8 cellular contexts compared by ENCODE assay signal in the genomic region with DNA sequence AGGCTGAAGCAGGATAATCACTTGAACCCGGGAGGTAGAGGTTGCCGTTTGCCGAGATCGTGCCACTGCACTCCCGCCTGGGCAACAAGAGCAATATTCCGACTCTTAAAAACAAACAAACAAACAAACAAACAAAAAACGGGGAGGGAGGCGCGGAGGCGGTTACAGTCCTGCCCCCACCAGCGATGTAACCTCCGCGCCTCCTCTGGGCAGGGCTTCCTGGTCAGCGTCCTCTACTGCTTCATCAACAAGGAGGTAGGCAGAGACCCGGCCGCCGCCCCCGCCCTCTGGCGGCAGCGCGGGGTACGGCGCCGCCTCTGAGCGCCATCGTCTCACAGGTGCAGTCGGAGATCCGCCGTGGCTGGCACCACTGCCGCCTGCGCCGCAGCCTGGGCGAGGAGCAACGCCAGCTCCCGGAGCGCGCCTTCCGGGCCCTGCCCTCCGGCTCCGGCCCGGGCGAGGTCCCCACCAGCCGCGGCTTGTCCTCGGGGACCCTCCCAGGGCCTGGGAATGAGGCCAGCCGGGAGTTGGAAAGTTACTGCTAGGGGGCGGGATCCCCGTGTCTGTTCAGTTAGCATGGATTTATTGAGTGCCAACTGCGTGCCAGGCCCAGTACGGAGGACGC. TPM values are rescaled to one million over a fixed set of nuclear protein-coding genes. Genes with fewer than 3 reads are reported as not detected.
DNase-seq lines count a peak whose midpoint lies in the region; ATAC-seq and TF ChIP-seq lines count a peak whose summit lies in the region.

No MANE protein-coding gene starts in this region.

- in situ Hi-C loops in Panc1 (cut with HindIII; ENCODE audit: low pct_unique_long_range_greater_than_20kb, low sequenced_read_pairs), result no loop called here

- H3K4me3 ChIP-seq in Karpas-422 (ENCODE audit: low read length), result peak overlapping the region; percentile 39; the same call in 1 of the 2 replicates
- H3K4me3 ChIP-seq in Panc1 (ENCODE audit: low read depth in 2 of 2, low read length in 2 of 2), result peak overlapping the region; percentile 37 to 54
- peak overlapping the region in 3 of 4 experiments; percentile 31 to 50 (median 31) for H3K4me3 ChIP-seq in fibroblast of lung (replicated peaks in 1 of 4; ENCODE audit: control extremely low read depth in 1 of 4, insufficient read depth in 1 of 4, low read depth in 3 of 4, low read length in 4 of 4)

- no TSS peak for BruUV-seq in Panc1 (replicated peaks; lab: Mats Ljungman, UMichigan)

- no peaks in the 10 kb centered on the region for H3K9me3 ChIP-seq in Karpas-422 (ENCODE audit: low read length)
- H3K9me3 ChIP-seq in Panc1 (ENCODE audit: control insufficient read depth, insufficient read depth, low read depth, low read length), result no peaks in the 10 kb centered on the region
- no peaks in the 10 kb centered on the region for H3K9me3 ChIP-seq in fibroblast of lung (ENCODE audit: control insufficient read depth, insufficient read depth, low read depth, low read length)

- no peaks in the 10 kb centered on the region for H3K79me2 ChIP-seq in Karpas-422 (ENCODE audit: low read length)
- no peaks in the 10 kb centered on the region for H3K79me2 ChIP-seq in fibroblast of lung (ENCODE audit: control insufficient read depth, insufficient read depth, low read length)

- H3K9me3 Mint-ChIP-seq in activated T-helper 17 cell treated with anti-CD3 and anti-CD28 coated beads, Interleukin-2, amount 50 U/mL, for 72 hours, result no peaks in the 10 kb centered on the region
- no peaks in the 10 kb centered on the region for H3K9me3 Mint-ChIP-seq in naive thymus-derived CD8-positive, alpha-beta T cell
- no peaks in the 10 kb centered on the region for H3K9me3 Mint-ChIP-seq in stimulated activated naive B cell treated with anti-CD40 and anti-IgM and Interleukin-4, amounts not matched to agents 10 μg/mL and 1 μg/mL and 100 μg/mL, for 72 hours

- intact Hi-C loops in Panc1 (cut with micrococcal nuclease; ENCODE audit: unreplicated experiment), result no loop called here

- H3K9ac ChIP-seq in Karpas-422 (ENCODE audit: low read length) (peak overlapping the region; percentile 57), fibroblast of lung (ENCODE audit: insufficient read depth, low read length) (no peak overlapping the region)

- H3K27me3 ChIP-seq in Karpas-422 (ENCODE audit: low read length) (no peaks in the 10 kb centered on the region), Panc1 (ENCODE audit: control insufficient read depth, insufficient read depth, low read length) (no peaks in the 10 kb centered on the region), fibroblast of lung (ENCODE audit: control insufficient read depth, insufficient read depth, low read length) (peaks cover 11% of the 10 kb centered on the region)

- H3K36me3 Mint-ChIP-seq in activated T-helper 17 cell treated with anti-CD3 and anti-CD28 coated beads, Interleukin-2, amount 50 U/mL, for 72 hours (ENCODE audit: low read depth), result peaks cover 37% of the 10 kb centered on the region
- H3K36me3 Mint-ChIP-seq in naive thymus-derived CD8-positive, alpha-beta T cell, result peaks cover 0 to 28% (median 9%) of the 10 kb centered on the region in 3 donors
- H3K36me3 Mint-ChIP-seq in stimulated activated naive B cell treated with anti-CD40 and anti-IgM and Interleukin-4, amounts not matched to agents 10 μg/mL and 1 μg/mL and 100 μg/mL, for 72 hours, result peaks cover 27 to 37% of the 10 kb centered on the region in 2 donors

- peak; percentile 76 for DNase-seq in CMK (ENCODE audit: low read depth)
- DNase-seq in Karpas-422, result peak; percentile 93
- DNase-seq in Panc1 (ENCODE audit: low read depth, low spot score), result no peak
- peak; percentile 62 to 69 for DNase-seq in fibroblast of lung (ENCODE audit: low read depth in 2 of 2)
- peak; percentile 73 to 89 (median 86) for DNase-seq in naive thymus-derived CD8-positive, alpha-beta T cell
- DNase-seq in stimulated activated naive B cell treated with anti-CD40 and anti-IgM and Interleukin-4, amounts not matched to agents 10 μg/mL and 1 μg/mL and 100 μg/mL, for 72 hours, result peak; percentile 84

- H4K20me1 ChIP-seq in Karpas-422 (ENCODE audit: insufficient read depth, low read depth, low read length), result no peaks in the 10 kb centered on the region
- no peaks in the 10 kb centered on the region for H4K20me1 ChIP-seq in fibroblast of lung (ENCODE audit: control insufficient read depth, extremely low read depth, insufficient read depth, low read length)

- ATAC-seq in GM21390 (IDR thresholded peaks at IDR 0.05; ENCODE audit: unreplicated experiment) (peak; percentile 73), Panc1 (peak; percentile 86)
- ATAC-seq in activated T-helper 17 cell treated with anti-CD3 and anti-CD28 coated beads, Interleukin-2, amount 50 U/mL, for 72 hours (replicated peaks), result peak; percentile 90
- peak; percentile 75 to 82 for ATAC-seq in naive thymus-derived CD8-positive, alpha-beta T cell
- peak; percentile 89 to 92 for ATAC-seq in stimulated activated naive B cell treated with anti-CD40 and anti-IgM and Interleukin-4, amounts not matched to agents 10 μg/mL and 1 μg/mL and 100 μg/mL, for 72 hours (replicated peaks)

- H3K27ac Mint-ChIP-seq in activated T-helper 17 cell treated with anti-CD3 and anti-CD28 coated beads, Interleukin-2, amount 50 U/mL, for 72 hours, result peak overlapping the region; percentile 72
- H3K27ac Mint-ChIP-seq in naive thymus-derived CD8-positive, alpha-beta T cell, result peak overlapping the region in 8 of 10 donors; percentile 48 to 87 (median 78)
- H3K27ac Mint-ChIP-seq in stimulated activated naive B cell treated with anti-CD40 and anti-IgM and Interleukin-4, amounts not matched to agents 10 μg/mL and 1 μg/mL and 100 μg/mL, for 72 hours, result peak overlapping the region; percentile 51

- peak overlapping the region; percentile 78 for H3K4me3 Mint-ChIP-seq in activated T-helper 17 cell treated with anti-CD3 and anti-CD28 coated beads, Interleukin-2, amount 50 U/mL, for 72 hours
- H3K4me3 Mint-ChIP-seq in naive thymus-derived CD8-positive, alpha-beta T cell, result peak overlapping the region; percentile 70 to 88 (median 78)
- peak overlapping the region; percentile 80 to 86 for H3K4me3 Mint-ChIP-seq in stimulated activated naive B cell treated with anti-CD40 and anti-IgM and Interleukin-4, amounts not matched to agents 10 μg/mL and 1 μg/mL and 100 μg/mL, for 72 hours

- H3K4me1 ChIP-seq in Karpas-422 (ENCODE audit: low read length) (peaks cover 8% of the 10 kb centered on the region), Panc1 (ENCODE audit: control insufficient read depth, insufficient read depth, low read length) (peaks cover 8% of the 10 kb centered on the region), fibroblast of lung (ENCODE audit: control insufficient read depth, extremely low read depth, insufficient read depth, low read length) (peaks cover 4% of the 10 kb centered on the region)

- peaks cover 12% of the 10 kb centered on the region for H3K4me1 Mint-ChIP-seq in activated T-helper 17 cell treated with anti-CD3 and anti-CD28 coated beads, Interleukin-2, amount 50 U/mL, for 72 hours
- peaks cover 15 to 26% (median 24%) of the 10 kb centered on the region in 4 donors for H3K4me1 Mint-ChIP-seq in naive thymus-derived CD8-positive, alpha-beta T cell
- peaks cover 18 to 34% of the 10 kb centered on the region in 2 donors for H3K4me1 Mint-ChIP-seq in stimulated activated naive B cell treated with anti-CD40 and anti-IgM and Interleukin-4, amounts not matched to agents 10 μg/mL and 1 μg/mL and 100 μg/mL, for 72 hours

- CTCF ChIA-PET in Panc1 (lab: Charles Lee), result no interaction called here

- peak; percentile 94 for TF ChIP-seq CTCF in Panc1 (IDR thresholded peaks at IDR 0.05)
- TF ChIP-seq CTCF in fibroblast of lung (conservative IDR thresholded peaks at IDR 0.05 in 1 of 2, IDR thresholded peaks at IDR 0.05 in 1 of 2; ENCODE audit: low read depth in 1 of 2, low read length in 2 of 2), result peak; percentile 70 to 87

- POLR2A ChIA-PET in Panc1 (lab: Charles Lee), result interaction anchor here (0.7 kb wide), 2 partner anchors 14 to 65 kb away, joined by 6 read pairs; no protein-coding TSS in a partner anchor
- POLR2A ChIA-PET in naive thymus-derived CD8-positive, alpha-beta T cell (lab: Charles Lee), result interaction anchor here (0.7 to 2.5 kb wide), 10 partner anchors 10 to 1064 kb away, joined by 3 to 19 read pairs (median 6); a partner anchor contains a TSS

- H3K4me2 ChIP-seq in Karpas-422 (ENCODE audit: low read depth, low read length, poor library complexity, severe bottlenecking) (peak overlapping the region; percentile 61), fibroblast of lung (ENCODE audit: extremely low read depth, insufficient read depth, low read length) (peak overlapping the region; percentile 62)

- H3K27me3 Mint-ChIP-seq in activated T-helper 17 cell treated with anti-CD3 and anti-CD28 coated beads, Interleukin-2, amount 50 U/mL, for 72 hours, result no peaks in the 10 kb centered on the region
- peaks cover 0 to 5% (median 0%) of the 10 kb centered on the region in 5 donors for H3K27me3 Mint-ChIP-seq in naive thymus-derived CD8-positive, alpha-beta T cell
- peaks cover 21 to 29% of the 10 kb centered on the region in 2 donors for H3K27me3 Mint-ChIP-seq in stimulated activated naive B cell treated with anti-CD40 and anti-IgM and Interleukin-4, amounts not matched to agents 10 μg/mL and 1 μg/mL and 100 μg/mL, for 72 hours

- no peaks in the 10 kb centered on the region for H3K9me2 ChIP-seq in Karpas-422 (replicated peaks; ENCODE audit: insufficient read depth, low read length)

- no peak overlapping the region for H2AFZ ChIP-seq in Karpas-422 (ENCODE audit: low read length)
- H2AFZ ChIP-seq in fibroblast of lung (ENCODE audit: low read length), result peak overlapping the region; percentile 23

- H3K27ac ChIP-seq in Karpas-422 (ENCODE audit: low read length) (no peak overlapping the region), Panc1 (ENCODE audit: low read length) (peak overlapping the region; percentile 74), fibroblast of lung (ENCODE audit: insufficient read depth, low read length) (no peak overlapping the region)

- H3K36me3 ChIP-seq in Karpas-422 (ENCODE audit: insufficient read depth, low read length) (no peaks in the 10 kb centered on the region; the same call in 1 of the 2 replicates), Panc1 (ENCODE audit: control insufficient read depth, insufficient read depth, low read length) (no peaks in the 10 kb centered on the region), fibroblast of lung (ENCODE audit: control insufficient read depth, insufficient read depth, low read length) (no peaks in the 10 kb centered on the region)

RNA-seq across cellular contexts. Expression of a gene that starts 10.2 kb away (rescaled TPM):
- total RNA-seq in Karpas-422 (2014; rRNA removed; shearing (Covaris generic); ENCODE audit: low replicate concordance), result 540 and 645 TPM in 2 replicates
- total RNA-seq in Panc1 (2021; ENCODE audit: unreplicated experiment) (496 TPM), fibroblast of lung (361 and 362 TPM in 2 replicates)
- 674 TPM for polyA plus RNA-seq in Panc1 (2012; ENCODE audit: insufficient read length)
- total RNA-seq in activated T-helper 17 cell treated with anti-CD3 and anti-CD28 coated beads, Interleukin-2, amount 50 U/mL, for 72 hours, result 100 to 1,000 TPM; 544 to 752 TPM
- polyA plus RNA-seq in fibroblast of lung, result 440 and 635 TPM in 2 replicates
- polyA plus RNA-seq in fibroblast of lung (2012), result 700 and 741 TPM in 2 replicates
- polyA minus RNA-seq in fibroblast of lung (ENCODE audit: low replicate concordance), result 180 and 223 TPM in 2 replicates
- total RNA-seq in naive thymus-derived CD8-positive, alpha-beta T cell, result 100 to 1,000 TPM; 395 to 410 TPM
- 1,000 to 10,000 TPM; 1,119 to 1,289 (median 1,220) TPM for polyA plus RNA-seq in naive thymus-derived CD8-positive, alpha-beta T cell

RNA-seq across cellular contexts. Expression of a gene that starts 11.0 kb away (rescaled TPM):
- 21.4 and 30.3 TPM in 2 replicates for total RNA-seq in Karpas-422 (2014; rRNA removed; shearing (Covaris generic); ENCODE audit: low replicate concordance)
- total RNA-seq in Panc1 (2021; ENCODE audit: unreplicated experiment) (19.4 TPM), fibroblast of lung (4.9 and 9.4 TPM in 2 replicates)
- 20.4 TPM for polyA plus RNA-seq in Panc1 (2012; ENCODE audit: insufficient read length)
- total RNA-seq in activated T-helper 17 cell treated with anti-CD3 and anti-CD28 coated beads, Interleukin-2, amount 50 U/mL, for 72 hours, result 10 to 100 TPM; 13.6 to 15.5 TPM
- 4.6 and 5.8 TPM in 2 replicates for polyA plus RNA-seq in fibroblast of lung
- polyA plus RNA-seq in fibroblast of lung (2012), result 8.9 and 9.8 TPM in 2 replicates
- polyA minus RNA-seq in fibroblast of lung (ENCODE audit: low replicate concordance), result 21.3 and 34.2 TPM in 2 replicates
- 10 to 100 TPM in 1 of 2 experiments, 1 to 10 TPM in 1; 7.3 to 11.4 TPM for total RNA-seq in naive thymus-derived CD8-positive, alpha-beta T cell
- polyA plus RNA-seq in naive thymus-derived CD8-positive, alpha-beta T cell, result 1 to 10 TPM in 2 of 3 donors, under 1 TPM in 1; 0.65 to 2.3 (median 1.6) TPM

RNA-seq across cellular contexts. Expression of a gene that starts 13.5 kb away (rescaled TPM):
- total RNA-seq in Karpas-422 (2014; rRNA removed; shearing (Covaris generic); ENCODE audit: low replicate concordance), result 3.9 and 6.1 TPM in 2 replicates
- total RNA-seq in Panc1 (2021; ENCODE audit: unreplicated experiment) (2.0 TPM), fibroblast of lung (not detected in 2 replicates)
- polyA plus RNA-seq in Panc1 (2012; ENCODE audit: insufficient read length), result 1.9 TPM
- 10 to 100 TPM in 1 of 2 donors, 1 to 10 TPM in 1; 7.5 to 32.3 TPM for total RNA-seq in activated T-helper 17 cell treated with anti-CD3 and anti-CD28 coated beads, Interleukin-2, amount 50 U/mL, for 72 hours
- 0.05 and 0.25 TPM in 2 replicates for polyA plus RNA-seq in fibroblast of lung
- polyA plus RNA-seq in fibroblast of lung (2012), result 0.05 and 0.15 TPM in 2 replicates
- not detected in 2 replicates for polyA minus RNA-seq in fibroblast of lung (ENCODE audit: low replicate concordance)
- 10 to 100 TPM in 1 of 2 experiments, 1 to 10 TPM in 1; 9.7 to 10.4 TPM for total RNA-seq in naive thymus-derived CD8-positive, alpha-beta T cell
- under 1 TPM in 2 of 3 donors, not detected in 1; 0.38 to 0.61 TPM for polyA plus RNA-seq in naive thymus-derived CD8-positive, alpha-beta T cell

RNA-seq across cellular contexts. Expression of a gene that starts 42.3 kb away (rescaled TPM):
- 40.3 and 86.4 TPM in 2 replicates for total RNA-seq in Karpas-422 (2014; rRNA removed; shearing (Covaris generic); ENCODE audit: low replicate concordance)
- total RNA-seq in Panc1 (2021; ENCODE audit: unreplicated experiment) (32.7 TPM), fibroblast of lung (34.7 and 69.9 TPM in 2 replicates)
- polyA plus RNA-seq in Panc1 (2012; ENCODE audit: insufficient read length), result 30.7 TPM
- total RNA-seq in activated T-helper 17 cell treated with anti-CD3 and anti-CD28 coated beads, Interleukin-2, amount 50 U/mL, for 72 hours, result 100 to 1,000 TPM; 117 to 184 TPM
- 11.0 and 11.2 TPM in 2 replicates for polyA plus RNA-seq in fibroblast of lung
- 20.1 and 23.8 TPM in 2 replicates for polyA plus RNA-seq in fibroblast of lung (2012)
- 46.3 and 99.1 TPM in 2 replicates for polyA minus RNA-seq in fibroblast of lung (ENCODE audit: low replicate concordance)
- 10 to 100 TPM; 52.1 to 56.8 TPM for total RNA-seq in naive thymus-derived CD8-positive, alpha-beta T cell
- 10 to 100 TPM in 2 of 3 donors, 1 to 10 TPM in 1; 8.8 to 17.8 (median 11.5) TPM for polyA plus RNA-seq in naive thymus-derived CD8-positive, alpha-beta T cell

RNA-seq across cellular contexts. Expression of a gene that starts 49.2 kb away (rescaled TPM):
- 16.8 and 25.6 TPM in 2 replicates for total RNA-seq in Karpas-422 (2014; rRNA removed; shearing (Covaris generic); ENCODE audit: low replicate concordance)
- total RNA-seq in Panc1 (2021; ENCODE audit: unreplicated experiment) (25.1 TPM), fibroblast of lung (3.1 and 3.3 TPM in 2 replicates)
- polyA plus RNA-seq in Panc1 (2012; ENCODE audit: insufficient read length), result 11.6 TPM
- total RNA-seq in activated T-helper 17 cell treated with anti-CD3 and anti-CD28 coated beads, Interleukin-2, amount 50 U/mL, for 72 hours, result 10 to 100 TPM; 39.4 to 44.3 TPM
- polyA plus RNA-seq in fibroblast of lung, result 1.6 and 2.0 TPM in 2 replicates
- 4.3 and 4.5 TPM in 2 replicates for polyA plus RNA-seq in fibroblast of lung (2012)
- 1.3 and 1.6 TPM in 2 replicates for polyA minus RNA-seq in fibroblast of lung (ENCODE audit: low replicate concordance)
- total RNA-seq in naive thymus-derived CD8-positive, alpha-beta T cell, result 10 to 100 TPM; 35.3 to 42.3 TPM
- 10 to 100 TPM; 12.4 to 15.2 (median 12.5) TPM for polyA plus RNA-seq in naive thymus-derived CD8-positive, alpha-beta T cell
